ENCODE assay signal across 1 cellular context in genomic region chr7:94111009-94111408, GRCh38.
TF ChIP-seq lines count a peak whose summit lies in the region.

No MANE protein-coding gene starts in this region.

TF ChIP-seq in K562, 482 proteins besides CTCF, POLR2A, EP300 and RAD21 (continued from another document):
- TF ChIP-seq REST (CRISPR knock-in tag; IDR thresholded peaks at IDR 0.05; ENCODE audit: low read depth) = no peak
- TF ChIP-seq, protein P1, sequence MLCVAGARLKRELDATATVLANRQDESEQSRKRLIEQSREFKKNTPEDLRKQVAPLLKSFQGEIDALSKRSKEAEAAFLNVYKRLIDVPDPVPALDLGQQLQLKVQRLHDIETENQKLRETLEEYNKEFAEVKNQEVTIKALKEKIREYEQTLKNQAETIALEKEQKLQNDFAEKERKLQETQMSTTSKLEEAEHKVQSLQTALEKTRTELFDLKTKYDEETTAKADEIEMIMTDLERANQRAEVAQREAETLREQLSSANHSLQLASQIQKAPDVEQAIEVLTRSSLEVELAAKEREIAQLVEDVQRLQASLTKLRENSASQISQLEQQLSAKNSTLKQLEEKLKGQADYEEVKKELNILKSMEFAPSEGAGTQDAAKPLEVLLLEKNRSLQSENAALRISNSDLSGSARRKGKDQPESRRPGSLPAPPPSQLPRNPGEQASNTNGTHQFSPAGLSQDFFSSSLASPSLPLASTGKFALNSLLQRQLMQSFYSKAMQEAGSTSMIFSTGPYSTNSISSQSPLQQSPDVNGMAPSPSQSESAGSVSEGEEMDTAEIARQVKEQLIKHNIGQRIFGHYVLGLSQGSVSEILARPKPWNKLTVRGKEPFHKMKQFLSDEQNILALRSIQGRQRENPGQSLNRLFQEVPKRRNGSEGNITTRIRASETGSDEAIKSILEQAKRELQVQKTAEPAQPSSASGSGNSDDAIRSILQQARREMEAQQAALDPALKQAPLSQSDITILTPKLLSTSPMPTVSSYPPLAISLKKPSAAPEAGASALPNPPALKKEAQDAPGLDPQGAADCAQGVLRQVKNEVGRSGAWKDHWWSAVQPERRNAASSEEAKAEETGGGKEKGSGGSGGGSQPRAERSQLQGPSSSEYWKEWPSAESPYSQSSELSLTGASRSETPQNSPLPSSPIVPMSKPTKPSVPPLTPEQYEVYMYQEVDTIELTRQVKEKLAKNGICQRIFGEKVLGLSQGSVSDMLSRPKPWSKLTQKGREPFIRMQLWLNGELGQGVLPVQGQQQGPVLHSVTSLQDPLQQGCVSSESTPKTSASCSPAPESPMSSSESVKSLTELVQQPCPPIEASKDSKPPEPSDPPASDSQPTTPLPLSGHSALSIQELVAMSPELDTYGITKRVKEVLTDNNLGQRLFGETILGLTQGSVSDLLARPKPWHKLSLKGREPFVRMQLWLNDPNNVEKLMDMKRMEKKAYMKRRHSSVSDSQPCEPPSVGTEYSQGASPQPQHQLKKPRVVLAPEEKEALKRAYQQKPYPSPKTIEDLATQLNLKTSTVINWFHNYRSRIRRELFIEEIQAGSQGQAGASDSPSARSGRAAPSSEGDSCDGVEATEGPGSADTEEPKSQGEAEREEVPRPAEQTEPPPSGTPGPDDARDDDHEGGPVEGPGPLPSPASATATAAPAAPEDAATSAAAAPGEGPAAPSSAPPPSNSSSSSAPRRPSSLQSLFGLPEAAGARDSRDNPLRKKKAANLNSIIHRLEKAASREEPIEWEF (CRISPR knock-in tag; IDR thresholded peaks at IDR 0.05) = no peak
- TF ChIP-seq RBM34 (IDR thresholded peaks at IDR 0.05; ENCODE audit: borderline replicate concordance, insufficient read depth, low read length) = no peak
- TF ChIP-seq CBFA2T2 (conservative IDR thresholded peaks at IDR 0.05) = no peak
- no peak for TF ChIP-seq RHOXF2B (CRISPR knock-in tag; conservative IDR thresholded peaks at IDR 0.05)
- TF ChIP-seq CREBBP (IDR thresholded peaks at IDR 0.05; ENCODE audit: low read depth, low read length) = no peak
